9 cellular contexts compared by ENCODE assay signal in the genomic region with DNA sequence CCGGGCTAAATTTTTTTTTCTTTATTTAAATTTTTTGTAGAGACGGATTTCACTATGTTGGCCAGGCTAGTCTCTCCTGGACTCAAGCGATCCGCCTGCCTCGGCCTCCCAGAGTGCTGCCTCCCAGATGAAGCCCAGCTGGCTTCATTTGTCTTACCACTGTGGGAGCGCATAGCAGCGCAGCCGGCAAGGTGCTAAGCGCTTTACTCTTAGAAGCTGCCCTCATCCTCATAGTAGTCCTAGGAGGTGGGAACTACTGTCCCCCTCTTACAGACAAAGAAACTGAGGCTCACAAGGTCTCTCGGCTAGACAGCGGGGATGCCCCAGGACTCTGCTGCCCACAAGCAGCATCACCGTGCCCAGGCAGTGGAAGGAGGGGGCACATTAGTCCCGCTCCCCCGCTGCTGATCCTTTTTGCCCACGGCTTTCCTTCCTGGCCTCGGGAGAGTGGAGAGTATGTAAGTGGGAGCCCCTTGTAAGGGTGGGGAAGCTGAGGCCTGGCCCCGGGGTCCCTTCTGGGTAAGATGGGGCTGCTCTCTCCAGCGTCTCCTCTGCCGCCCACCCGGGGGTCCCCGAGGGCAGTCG. TPM values are rescaled to one million over a fixed set of nuclear protein-coding genes. Genes with fewer than 3 reads are reported as not detected.
DNase-seq lines count a peak whose midpoint lies in the region; ATAC-seq, FAIRE-seq and TF ChIP-seq lines count a peak whose summit lies in the region.
"Had no signal": no experiment of that assay in that cellular context is flagged by ENCODE, and none has a peak within 500 bp of the region (broad histone marks: within the 10 kb centered on the region; RNA-seq: fewer than 3 reads in every experiment).

No MANE protein-coding gene starts in this region.

- H3K9ac ChIP-seq in HepG2 (ENCODE audit: insufficient read depth, low read depth, low read length): no peak overlapping the region

- DNase-seq in T-helper 1 cell (no peak), brain microvascular endothelial cell (no peak), HepG2 (ENCODE audit: low spot score) (no peak), C1 segment of cervical spinal cord (lab: John Stamatoyannopoulos, UW) (no peak), AG08395 (ENCODE audit: low spot score) (no peak), DMS114 treated with DMSO at 0.1 percent for 48 hours (lab: John Stamatoyannopoulos, UW; ENCODE audit: unreplicated experiment) (no peak)

- H3K9me3 ChIP-seq in HepG2 (ENCODE audit: low read length) (no peaks in the 10 kb centered on the region), thymus (ENCODE audit: control insufficient read depth) (no peaks in the 10 kb centered on the region)

- WGBS in HepG2 (ENCODE audit: low lambda C conversion rate): 40% methylated on average over 19 of the region's 22 CpGs
- WGBS in thymus: 29% methylated on average over 22 of the region's 22 CpGs

- in situ Hi-C loops in brain microvascular endothelial cell (cut with HindIII; ENCODE audit: low pct_ligation_motif_present, low sequenced_read_pairs) (no loop called here), HepG2 (cut with HindIII; ENCODE audit: extremely low pct_ligation_motif_present, low pct_unique_long_range_greater_than_20kb) (no loop called here)

- no peak for FAIRE-seq in HepG2 (lab: Jason Lieb, UNC)

- CTCF ChIA-PET in HepG2 (lab: Yijun Ruan, JAX; ENCODE audit: low intra/inter-chr PET ratio, low total read pairs): no interaction called here

- TF ChIP-seq EP300 in HepG2 (IDR thresholded peaks at IDR 0.05; ENCODE audit: low read depth in 2 of 2, low read length in 2 of 2): no peak
- TF ChIP-seq EP300 in HepG2 (CRISPR knock-in tag; IDR thresholded peaks at IDR 0.05; ENCODE audit: borderline replicate concordance): no peak

- H3K36me3 Mint-ChIP-seq in T-helper 1 cell treated with Interleukin-12 subunit alpha and Interleukin-12 subunit beta and Interleukin-4 antibody, amounts not matched to agents 30 μg/mL and 1 μg/mL, for 36 hours (ENCODE audit: low read depth): no peaks in the 10 kb centered on the region

- H2AFZ ChIP-seq in HepG2 (ENCODE audit: low read length): no peak overlapping the region

- H4K20me1 ChIP-seq in HepG2 (ENCODE audit: insufficient read depth, low read length): no peaks in the 10 kb centered on the region

- no peaks in the 10 kb centered on the region for H3K4me1 ChIP-seq in HepG2 (ENCODE audit: insufficient read depth, low read length)
- peaks cover 4% of the 10 kb centered on the region for H3K4me1 ChIP-seq in thymus (ENCODE audit: control insufficient read depth, insufficient read depth, low read length)

- peaks cover 4% of the 10 kb centered on the region for H3K4me1 Mint-ChIP-seq in T-helper 1 cell treated with Interleukin-12 subunit alpha and Interleukin-12 subunit beta and Interleukin-4 antibody, amounts not matched to agents 30 μg/mL and 1 μg/mL, for 36 hours (ENCODE audit: low read depth)

- H3K27ac ChIP-seq in brain microvascular endothelial cell: no peak overlapping the region
- no peak overlapping the region for H3K27ac ChIP-seq in HepG2 (ENCODE audit: extremely low read length, insufficient read depth, low read length)
- no peak overlapping the region for H3K27ac ChIP-seq in thymus (ENCODE audit: low read depth)
- H3K27ac ChIP-seq: HL-60 had no signal

- peak overlapping the region; percentile 59 for H3K4me3 Mint-ChIP-seq in T-helper 1 cell treated with Interleukin-12 subunit alpha and Interleukin-12 subunit beta and Interleukin-4 antibody, amounts not matched to agents 30 μg/mL and 1 μg/mL, for 36 hours

- TF ChIP-seq POLR2A in HepG2 (IDR thresholded peaks at IDR 0.05; ENCODE audit: insufficient read depth in 1 of 2, low read depth in 2 of 2, low read length in 2 of 2): no peak

- H3K36me3 ChIP-seq in brain microvascular endothelial cell (replicated peaks) (no peaks in the 10 kb centered on the region), HepG2 (replicated peaks in 1 of 2; ENCODE audit: control insufficient read depth in 1 of 2, insufficient read depth in 2 of 2, low read length in 2 of 2) (no peaks in the 10 kb centered on the region), thymus (ENCODE audit: control insufficient read depth, insufficient read depth) (no peaks in the 10 kb centered on the region)

- no TSS peak for BruUV-seq in HepG2 (replicated peaks; lab: Mats Ljungman, UMichigan)

- no peak for TF ChIP-seq CTCF in brain microvascular endothelial cell (IDR thresholded peaks at IDR 0.05; ENCODE audit: low read depth, low read length, missing control alignments)
- TF ChIP-seq CTCF in HepG2 (CRISPR knock-in tag; IDR thresholded peaks at IDR 0.05): no peak

- ATAC-seq in HepG2: no peak; the same call in 1 of the 3 replicates

- POLR2A ChIA-PET in HepG2 (lab: Yijun Ruan, JAX): no interaction called here

- H3K4me3 ChIP-seq in brain microvascular endothelial cell (ENCODE audit: low read depth, low read length) (peak overlapping the region; percentile 58), HepG2 (replicated peaks in 1 of 3; ENCODE audit: insufficient read depth in 1 of 3, low read depth in 2 of 3, low read length in 3 of 3) (peak overlapping the region in 2 of 3 experiments; percentile 39 to 72; a peak in 3 of 6 replicates), thymus (ENCODE audit: low read length) (peak overlapping the region; percentile 42)

- no peak for TF ChIP-seq RAD21 in HepG2 (CRISPR knock-in tag; IDR thresholded peaks at IDR 0.05)

- H3K9me3 Mint-ChIP-seq in T-helper 1 cell treated with Interleukin-12 subunit alpha and Interleukin-12 subunit beta and Interleukin-4 antibody, amounts not matched to agents 30 μg/mL and 1 μg/mL, for 36 hours: no peaks in the 10 kb centered on the region

- H3K27me3 ChIP-seq in brain microvascular endothelial cell (replicated peaks): no peaks in the 10 kb centered on the region
- H3K27me3 ChIP-seq in HepG2 (ENCODE audit: control insufficient read depth in 1 of 2, insufficient read depth in 2 of 2, low read length in 2 of 2): peaks cover 11 to 48% of the 10 kb centered on the region in 2 experiments
- H3K27me3 ChIP-seq in thymus (ENCODE audit: control insufficient read depth, insufficient read depth): peaks cover 35% of the 10 kb centered on the region

- H3K27me3 Mint-ChIP-seq in T-helper 1 cell treated with Interleukin-12 subunit alpha and Interleukin-12 subunit beta and Interleukin-4 antibody, amounts not matched to agents 30 μg/mL and 1 μg/mL, for 36 hours (ENCODE audit: low read depth): peaks cover 73% of the 10 kb centered on the region

- intact Hi-C loops in HepG2 (cut with micrococcal nuclease; ENCODE audit: unreplicated experiment): no loop called here

- H3K27ac Mint-ChIP-seq in T-helper 1 cell treated with Interleukin-12 subunit alpha and Interleukin-12 subunit beta and Interleukin-4 antibody, amounts not matched to agents 30 μg/mL and 1 μg/mL, for 36 hours: no peak overlapping the region

- H3K79me2 ChIP-seq in HepG2 (ENCODE audit: insufficient read depth, low read length): no peaks in the 10 kb centered on the region

- peak overlapping the region; percentile 78; the same call in 1 of the 2 replicates for H3K4me2 ChIP-seq in HepG2 (ENCODE audit: low read depth, low read length)

RNA-seq across cellular contexts. Expression of a gene that starts 0.7 kb away (rescaled TPM):
- 0.76 and 2.5 TPM in 2 replicates for total RNA-seq in HepG2 (2016; rRNA removed; fragmentation: Illumina TruSeq; extraction: Trizol)
- total RNA-seq in HepG2 (2016; cell fraction: cytosol; rRNA removed; fragmentation: Illumina TruSeq; extraction: Trizol; ENCODE audit: low read depth): 6.9 and 7.0 TPM in 2 replicates
- 0.83 and 1.3 TPM in 2 replicates for total RNA-seq in HepG2 (2016; cell fraction: insoluble cytoplasmic fraction; rRNA removed; fragmentation: Illumina TruSeq; extraction: Trizol)
- total RNA-seq in HepG2 (2016; cell fraction: membrane; rRNA removed; fragmentation: Illumina TruSeq; extraction: Trizol): 5.0 and 5.4 TPM in 2 replicates
- total RNA-seq in HepG2 (2016; cell fraction: nucleus; rRNA removed; fragmentation: Illumina TruSeq; extraction: Trizol): 1.2 and 1.7 TPM in 2 replicates
- polyA plus RNA-seq in HepG2 (2011; rRNA removed) (2.9 and 4.0 TPM in 2 replicates), thymus (12.9 TPM)
- polyA plus RNA-seq in HepG2 (2011; cell fraction: cytosol; rRNA removed): 4.2 and 5.4 TPM in 2 replicates
- 2.7 and 3.1 TPM in 2 replicates for polyA plus RNA-seq in HepG2 (2011; cell fraction: nucleus; rRNA removed)
- polyA plus RNA-seq in HepG2 (2012): 0.43 and 2.3 TPM in 2 replicates
- 9.6 and 9.8 TPM in 2 replicates for polyA plus RNA-seq in HepG2 (2016; cell fraction: cytosol; fragmentation: Illumina TruSeq; extraction: Trizol; ENCODE audit: low read depth)
- 1.0 and 1.1 TPM in 2 replicates for polyA plus RNA-seq in HepG2 (2016; cell fraction: insoluble cytoplasmic fraction; fragmentation: Illumina TruSeq; extraction: Trizol; ENCODE audit: low read depth)
- polyA plus RNA-seq in HepG2 (2016; cell fraction: membrane; fragmentation: Illumina TruSeq; extraction: Trizol; ENCODE audit: low read depth): 6.2 and 6.8 TPM in 2 replicates
- 1.3 and 2.6 TPM in 2 replicates for polyA plus RNA-seq in HepG2 (2016; cell fraction: nucleus; fragmentation: Illumina TruSeq; extraction: Trizol; ENCODE audit: insufficient read depth, low read depth)
- 6.4 and 19.0 TPM in 2 replicates for polyA minus RNA-seq in HepG2 (2011; rRNA and poly(A)+ RNA removed; ENCODE audit: low replicate concordance)
- polyA minus RNA-seq in HepG2 (2011; cell fraction: cytosol; rRNA and poly(A)+ RNA removed): 1.8 TPM in 1 of 2 replicates, not detected in the other
- polyA minus RNA-seq in HepG2 (2011; cell fraction: nucleus; rRNA and poly(A)+ RNA removed): 0.75 TPM in 1 of 2 replicates, not detected in the other

RNA-seq across cellular contexts. Expression of a gene that starts 14.2 kb away (rescaled TPM):
- not detected in 2 replicates for total RNA-seq in HepG2 (2016; rRNA removed; fragmentation: Illumina TruSeq; extraction: Trizol)
- total RNA-seq in HepG2 (2016; cell fraction: cytosol; rRNA removed; fragmentation: Illumina TruSeq; extraction: Trizol; ENCODE audit: low read depth): not detected in 2 replicates
- not detected in 2 replicates for total RNA-seq in HepG2 (2016; cell fraction: insoluble cytoplasmic fraction; rRNA removed; fragmentation: Illumina TruSeq; extraction: Trizol)
- total RNA-seq in HepG2 (2016; cell fraction: membrane; rRNA removed; fragmentation: Illumina TruSeq; extraction: Trizol): not detected in 2 replicates
- not detected in 2 replicates for total RNA-seq in HepG2 (2016; cell fraction: nucleus; rRNA removed; fragmentation: Illumina TruSeq; extraction: Trizol)
- polyA plus RNA-seq in HepG2 (2011; rRNA removed): not detected in 2 replicates
- polyA plus RNA-seq in HepG2 (2011; cell fraction: cytosol; rRNA removed): not detected in 2 replicates
- polyA plus RNA-seq in HepG2 (2011; cell fraction: nucleus; rRNA removed): 0.38 TPM in 1 of 2 replicates, not detected in the other
- polyA plus RNA-seq in HepG2 (2012): not detected in 2 replicates
- not detected in 2 replicates for polyA plus RNA-seq in HepG2 (2016; cell fraction: cytosol; fragmentation: Illumina TruSeq; extraction: Trizol; ENCODE audit: low read depth)
- not detected in 2 replicates for polyA plus RNA-seq in HepG2 (2016; cell fraction: insoluble cytoplasmic fraction; fragmentation: Illumina TruSeq; extraction: Trizol; ENCODE audit: low read depth)
- polyA plus RNA-seq in HepG2 (2016; cell fraction: membrane; fragmentation: Illumina TruSeq; extraction: Trizol; ENCODE audit: low read depth): not detected in 2 replicates
- not detected in 2 replicates for polyA plus RNA-seq in HepG2 (2016; cell fraction: nucleus; fragmentation: Illumina TruSeq; extraction: Trizol; ENCODE audit: insufficient read depth, low read depth)
- polyA minus RNA-seq in HepG2 (2011; rRNA and poly(A)+ RNA removed; ENCODE audit: low replicate concordance): 0.35 TPM in 1 of 2 replicates, not detected in the other
- not detected in 2 replicates for polyA minus RNA-seq in HepG2 (2011; cell fraction: cytosol; rRNA and poly(A)+ RNA removed)
- not detected in 2 replicates for polyA minus RNA-seq in HepG2 (2011; cell fraction: nucleus; rRNA and poly(A)+ RNA removed)
- 0.34 TPM for polyA plus RNA-seq in thymus

RNA-seq across cellular contexts. Expression of a gene that starts 29.8 kb away (rescaled TPM):
- total RNA-seq in HepG2 (2016; rRNA removed; fragmentation: Illumina TruSeq; extraction: Trizol): 1.6 and 3.1 TPM in 2 replicates
- 2.6 and 2.8 TPM in 2 replicates for total RNA-seq in HepG2 (2016; cell fraction: cytosol; rRNA removed; fragmentation: Illumina TruSeq; extraction: Trizol; ENCODE audit: low read depth)
- total RNA-seq in HepG2 (2016; cell fraction: insoluble cytoplasmic fraction; rRNA removed; fragmentation: Illumina TruSeq; extraction: Trizol): 1.6 and 2.6 TPM in 2 replicates
- 5.4 and 6.4 TPM in 2 replicates for total RNA-seq in HepG2 (2016; cell fraction: membrane; rRNA removed; fragmentation: Illumina TruSeq; extraction: Trizol)
- total RNA-seq in HepG2 (2016; cell fraction: nucleus; rRNA removed; fragmentation: Illumina TruSeq; extraction: Trizol): 1.3 and 2.2 TPM in 2 replicates
- 1.0 and 1.4 TPM in 2 replicates for polyA plus RNA-seq in HepG2 (2011; rRNA removed)
- polyA plus RNA-seq in HepG2 (2011; cell fraction: cytosol; rRNA removed): 0.60 and 1.0 TPM in 2 replicates
- polyA plus RNA-seq in HepG2 (2011; cell fraction: nucleus; rRNA removed): 1.8 and 2.0 TPM in 2 replicates
- 0.46 and 0.56 TPM in 2 replicates for polyA plus RNA-seq in HepG2 (2012)
- polyA plus RNA-seq in HepG2 (2016; cell fraction: cytosol; fragmentation: Illumina TruSeq; extraction: Trizol; ENCODE audit: low read depth): 4.2 and 5.7 TPM in 2 replicates
- 1.4 and 1.8 TPM in 2 replicates for polyA plus RNA-seq in HepG2 (2016; cell fraction: insoluble cytoplasmic fraction; fragmentation: Illumina TruSeq; extraction: Trizol; ENCODE audit: low read depth)
- 5.2 and 5.9 TPM in 2 replicates for polyA plus RNA-seq in HepG2 (2016; cell fraction: membrane; fragmentation: Illumina TruSeq; extraction: Trizol; ENCODE audit: low read depth)
- 2.1 and 4.0 TPM in 2 replicates for polyA plus RNA-seq in HepG2 (2016; cell fraction: nucleus; fragmentation: Illumina TruSeq; extraction: Trizol; ENCODE audit: insufficient read depth, low read depth)
- polyA minus RNA-seq in HepG2 (2011; rRNA and poly(A)+ RNA removed; ENCODE audit: low replicate concordance): 0.78 TPM in 1 of 2 replicates, not detected in the other
- polyA minus RNA-seq in HepG2 (2011; cell fraction: cytosol; rRNA and poly(A)+ RNA removed): 0.88 TPM in 1 of 2 replicates, not detected in the other
- polyA minus RNA-seq in HepG2 (2011; cell fraction: nucleus; rRNA and poly(A)+ RNA removed): 0.62 TPM in 1 of 2 replicates, not detected in the other
- 0.78 TPM for polyA plus RNA-seq in thymus
